8 cellular contexts compared by ENCODE assay signal in the genomic region with DNA sequence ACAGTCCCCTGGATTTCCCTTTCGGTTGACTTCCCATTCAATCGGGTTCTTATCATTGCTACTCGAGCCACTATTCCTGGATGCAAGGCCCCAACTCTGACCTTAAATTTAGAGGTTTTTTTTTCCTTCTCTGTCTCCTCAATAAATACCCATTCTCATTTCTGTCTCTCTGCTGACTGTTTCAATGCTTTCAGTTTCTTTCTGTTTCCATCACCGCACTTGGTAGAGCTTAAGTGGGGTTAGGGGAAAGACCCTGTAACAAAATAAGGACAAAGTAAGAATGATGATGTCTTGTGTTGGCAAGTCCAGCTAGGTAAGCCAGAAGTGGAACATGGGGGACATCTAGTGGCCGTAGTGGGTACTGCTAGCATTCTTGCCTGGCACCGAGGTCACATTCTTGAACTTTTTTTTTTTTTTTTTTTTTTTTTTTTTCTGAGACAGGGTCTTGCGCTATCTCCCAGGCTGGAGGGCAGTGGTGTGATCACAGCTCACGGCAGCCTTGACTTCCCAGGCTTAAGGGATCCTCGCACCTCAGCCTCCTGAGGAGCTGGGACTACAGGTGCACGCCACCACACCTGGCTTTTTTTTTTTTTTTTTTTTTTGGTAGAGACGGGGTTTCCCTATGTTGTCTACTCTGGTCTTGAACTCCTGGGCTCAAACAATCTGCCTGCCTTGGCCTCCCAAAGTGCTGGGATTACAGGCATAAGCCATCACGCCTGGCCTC. TPM values are rescaled to one million over a fixed set of nuclear protein-coding genes. Genes with fewer than 3 reads are reported as not detected.
DNase-seq lines count a peak whose midpoint lies in the region; ATAC-seq, FAIRE-seq and TF ChIP-seq lines count a peak whose summit lies in the region.

No MANE protein-coding gene starts in this region.

- H3K4me3 ChIP-seq in GM23248 (no peak overlapping the region), MG63 (no peak overlapping the region), pancreas (no peak overlapping the region), thyroid gland (replicated peaks in 1 of 3) (no peak overlapping the region)

- peaks cover 22% of the 10 kb centered on the region for H3F3A ChIP-seq in GM23248 (ENCODE audit: insufficient read depth)

- no peak for FAIRE-seq in pancreas (lab: Jason Lieb, UNC)

- in situ Hi-C loops in GM23248 (cut with MboI) = loop anchor here (10.0 to 25.0 kb wide), 3 partner anchors 346 to 649 kb away; no protein-coding TSS in a partner anchor

- H3K27ac ChIP-seq in GM23248 = peak overlapping the region; percentile 93
- H3K27ac ChIP-seq in pancreas = peak overlapping the region; percentile 88 to 95 (median 93)
- peak overlapping the region in 1 of 3 donors; percentile 83 for H3K27ac ChIP-seq in thyroid gland

- 15 to 23% methylated on average over 11 to 12 of the region's 12 CpGs for WGBS in GM23248 (ENCODE audit: low coverage in 1 of 2, low lambda C conversion rate in 2 of 2, missing lambda C conversion rate in 2 of 2), 2 experiments
- 17% methylated on average over 12 of the region's 12 CpGs for WGBS in pancreas, 2 donors
- 34 to 36% methylated on average over 12 of the region's 12 CpGs for WGBS in thyroid gland, 2 donors

- no peak overlapping the region for H2AFZ ChIP-seq in GM23248

- no peaks in the 10 kb centered on the region for H4K20me1 ChIP-seq in GM23248 (ENCODE audit: insufficient read depth)

- peak overlapping the region; percentile 72 for H3K9ac ChIP-seq in GM23248

- intact Hi-C loops in pancreas (cut with DNase I) = loop anchor here in 1 of 3 donors (10.0 kb wide), 1 partner anchor 346 kb away; no protein-coding TSS in a partner anchor
- intact Hi-C loops in thyroid gland (cut with DNase I) = loop anchor here (5.0 kb wide), 2 partner anchors 184 to 344 kb away; no protein-coding TSS in a partner anchor

- H3K27me3 ChIP-seq in GM23248 (replicated peaks; ENCODE audit: insufficient read depth) (no peaks in the 10 kb centered on the region), MG63 (no peaks in the 10 kb centered on the region), pancreas (no peaks in the 10 kb centered on the region), thyroid gland (no peaks in the 10 kb centered on the region)

- DNase-seq in DMS79 treated with DMSO at 0.1 percent for 48 hours (lab: John Stamatoyannopoulos, UW) = peak; percentile 88
- DNase-seq in GM23248 = peak; percentile 72
- peak; percentile 60 for DNase-seq in MG63
- DNase-seq in SHP77 treated with DMSO at 0.1 percent for 48 hours (lab: John Stamatoyannopoulos, UW) = peak; percentile 4
- DNase-seq in activated effector memory CD4-positive, alpha-beta T cell treated with Interleukin-2 at 50 U/mL for 16 hours = peak; percentile 76
- peak; percentile 83 for DNase-seq in germinal center (ENCODE audit: low spot score)
- peak; percentile 73 to 93 (median 86) for DNase-seq in pancreas
- peak; percentile 88 to 90 for DNase-seq in thyroid gland

- H3K36me3 ChIP-seq in GM23248 (ENCODE audit: low read depth) = no peaks in the 10 kb centered on the region
- H3K36me3 ChIP-seq in MG63 = no peaks in the 10 kb centered on the region
- no peaks in the 10 kb centered on the region for H3K36me3 ChIP-seq in pancreas
- H3K36me3 ChIP-seq in thyroid gland = no peaks in the 10 kb centered on the region

- peak; percentile 83 to 91 (median 88) for TF ChIP-seq CTCF in pancreas (IDR thresholded peaks at IDR 0.05)
- TF ChIP-seq CTCF in thyroid gland (IDR thresholded peaks at IDR 0.05) = peak; percentile 78 to 98 (median 93)

- no peaks in the 10 kb centered on the region for H3K9me2 ChIP-seq in GM23248 (ENCODE audit: insufficient read depth)

- H3K9me3 ChIP-seq in GM23248 (ENCODE audit: low read depth) (no peaks in the 10 kb centered on the region), MG63 (no peaks in the 10 kb centered on the region), pancreas (no peaks in the 10 kb centered on the region), thyroid gland (no peaks in the 10 kb centered on the region)

- no peaks in the 10 kb centered on the region for H3K79me2 ChIP-seq in GM23248 (ENCODE audit: insufficient read depth)

- peak; percentile 35 to 70 (median 57) for ATAC-seq in pancreas

- H3K4me2 ChIP-seq in GM23248 (ENCODE audit: unreplicated experiment) = peak overlapping the region; percentile 69

- no peak for TF ChIP-seq POLR2A in thyroid gland (IDR thresholded peaks at IDR 0.05)

- H3K4me1 ChIP-seq in GM23248 (ENCODE audit: insufficient read depth) = peaks cover 12% of the 10 kb centered on the region
- H3K4me1 ChIP-seq in pancreas = peaks cover 18 to 23% (median 22%) of the 10 kb centered on the region in 3 donors
- peaks cover 8 to 27% of the 10 kb centered on the region in 2 donors for H3K4me1 ChIP-seq in thyroid gland

RNA-seq across cellular contexts. Expression of gene ZC3HC1, which starts 40.3 kb away (rescaled TPM):
- 15.7 and 20.1 TPM in 2 replicates for total RNA-seq in GM23248 (2014; rRNA removed; shearing (Covaris generic))
- polyA plus RNA-seq in GM23248 (2016; fragmentation: Nextera tagmentation; extraction: Ambion mirVana) = 22.1 and 22.4 TPM in 2 replicates
- total RNA-seq in MG63 (2014; rRNA removed; shearing (Covaris generic); ENCODE audit: low replicate concordance) = 18.8 and 25.9 TPM in 2 replicates
- 1 to 10 TPM; 3.8 to 7.5 (median 5.2) TPM for total RNA-seq in pancreas
- polyA plus RNA-seq in pancreas = 10 to 100 TPM in 1 of 2 donors, 1 to 10 TPM in 1; 8.9 to 13.5 TPM
- total RNA-seq in thyroid gland = 10 to 100 TPM; 11.8 to 17.9 (median 16.7) TPM

RNA-seq across cellular contexts. Expression of gene UBE2H, which starts 58.1 kb away (rescaled TPM):
- total RNA-seq in GM23248 (2014; rRNA removed; shearing (Covaris generic)) = 37.9 and 44.4 TPM in 2 replicates
- polyA plus RNA-seq in GM23248 (2016; fragmentation: Nextera tagmentation; extraction: Ambion mirVana) (40.7 and 42.9 TPM in 2 replicates), pancreas (10 to 100 TPM; 16.7 to 27.7 TPM)
- total RNA-seq in MG63 (2014; rRNA removed; shearing (Covaris generic); ENCODE audit: low replicate concordance) = 21.2 and 53.5 TPM in 2 replicates
- total RNA-seq in pancreas (10 to 100 TPM; 56.7 to 85.6 (median 67.3) TPM), thyroid gland (100 to 1,000 TPM in 3 of 4 donors, 10 to 100 TPM in 1; 97.7 to 156 (median 122) TPM)

RNA-seq across cellular contexts. Expression of gene KLHDC10, which starts 59.5 kb away (rescaled TPM):
- total RNA-seq in GM23248 (2014; rRNA removed; shearing (Covaris generic)) = 15.8 and 18.2 TPM in 2 replicates
- polyA plus RNA-seq in GM23248 (2016; fragmentation: Nextera tagmentation; extraction: Ambion mirVana) (3.3 and 3.4 TPM in 2 replicates), pancreas (10 to 100 TPM in 1 of 2 donors, 1 to 10 TPM in 1; 5.8 to 11.3 TPM)
- total RNA-seq in MG63 (2014; rRNA removed; shearing (Covaris generic); ENCODE audit: low replicate concordance) = 8.8 and 11.6 TPM in 2 replicates
- total RNA-seq in pancreas (10 to 100 TPM; 16.3 to 22.8 (median 21.2) TPM), thyroid gland (10 to 100 TPM; 27.4 to 41.6 (median 30.8) TPM)

Comparison
In these comparisons a context has a peak if more than half of its experiments do, and no peak if none do; other contexts are left out.
1. DNase-seq: peak in every context shown above with its lines; median percentile 89 in thyroid gland; 88 in DMS79 treated with DMSO at 0.1 percent for 48 hours; 86 in pancreas; 83 in germinal center; 76 in activated effector memory CD4-positive, alpha-beta T cell treated with Interleukin-2 at 50 U/mL for 16 hours; 72 in GM23248; 60 in MG63; 4 in SHP77 treated with DMSO at 0.1 percent for 48 hours.